8 cellular contexts compared by ENCODE assay signal in genomic region chr7:154927624-154928125, GRCh38.
DNase-seq lines count a peak whose midpoint lies in the region; FAIRE-seq and TF ChIP-seq lines count a peak whose summit lies in the region.

No MANE protein-coding gene starts in this region.

- CTCF ChIA-PET in CD8-positive, alpha-beta memory T cell (lab: Charles Lee): interaction anchor here (0.6 to 4.5 kb wide), 42 partner anchors 9 to 838 kb away, joined by 3 to 62 read pairs (median 4); partner anchors contain the start of genes INSIG1 and PAXIP1

- H3K4me3 ChIP-seq in CD8-positive, alpha-beta memory T cell (ENCODE audit: low read length): peak overlapping the region; percentile 85
- peak overlapping the region; percentile 72 to 91 for H3K4me3 ChIP-seq in mucosa of rectum (ENCODE audit: low read length in 2 of 2)

- no peaks in the 10 kb centered on the region for H3K9me3 Mint-ChIP-seq in CD8-positive, alpha-beta memory T cell

- H3K9ac ChIP-seq in mucosa of rectum (ENCODE audit: low read depth in 1 of 2, low read length in 2 of 2): peak overlapping the region; percentile 74 to 86

- H3K36me3 ChIP-seq in CD8-positive, alpha-beta memory T cell (ENCODE audit: insufficient read depth, low read length): no peaks in the 10 kb centered on the region
- H3K36me3 ChIP-seq in mucosa of rectum (ENCODE audit: control insufficient read depth in 2 of 2, insufficient read depth in 2 of 2, low read length in 2 of 2): no peaks in the 10 kb centered on the region

- H3K27me3 ChIP-seq in CD8-positive, alpha-beta memory T cell (ENCODE audit: insufficient read depth, low read length, poor library complexity, severe bottlenecking): no peaks in the 10 kb centered on the region
- H3K27me3 ChIP-seq in mucosa of rectum (ENCODE audit: control insufficient read depth in 2 of 2, insufficient read depth in 2 of 2, low read length in 2 of 2): no peaks in the 10 kb centered on the region

- DNase-seq in CD8-positive, alpha-beta memory T cell: peak; percentile 67 to 84 (median 71)
- peak; percentile 68 for DNase-seq in GM20000 (ENCODE audit: low spot score)
- DNase-seq in HT-29 (ENCODE audit: low spot score): peak; percentile 95
- DNase-seq in NOMO-1 treated with dmso at 0.1 percent for 144 hours (lab: John Stamatoyannopoulos, UW; ENCODE audit: unreplicated experiment): peak; percentile 10
- peak; percentile 64 for DNase-seq in activated CD8-positive, alpha-beta memory T cell treated with anti-CD3 and anti-CD28 coated beads, Interleukin-2, amount 50 U/mL, for 1 hour (ENCODE audit: extremely low read depth)
- peak; percentile 44 to 62 for DNase-seq in stimulated activated CD8-positive, alpha-beta memory T cell treated with anti-CD3 and anti-CD28 coated beads, Interleukin-7, amount 100 ng/mL, for 1 hour (ENCODE audit: low read depth in 2 of 2)

- no peaks in the 10 kb centered on the region for H3K9me3 ChIP-seq in CD8-positive, alpha-beta memory T cell (ENCODE audit: low read length)
- no peaks in the 10 kb centered on the region for H3K9me3 ChIP-seq in mucosa of rectum (ENCODE audit: control insufficient read depth in 2 of 2, low read length in 2 of 2)

- FAIRE-seq in endometrium (lab: Jason Lieb, UNC): peak; percentile 87

- TF ChIP-seq CTCF in GM20000 (IDR thresholded peaks at IDR 0.05; ENCODE audit: extremely low read depth, missing control alignments): peak; percentile 30

- POLR2A ChIA-PET in CD8-positive, alpha-beta memory T cell (lab: Charles Lee): interaction anchor here (0.5 to 1.8 kb wide), 8 partner anchors 16 to 1965 kb away, joined by 3 to 14 read pairs (median 4); partner anchors contain the start of genes INSIG1, LMBR1 and PAXIP1

- peaks cover 1 to 28% (median 4%) of the 10 kb centered on the region in 3 donors for H3K36me3 Mint-ChIP-seq in CD8-positive, alpha-beta memory T cell

- H3K4me1 ChIP-seq in CD8-positive, alpha-beta memory T cell (ENCODE audit: insufficient read depth, low read length): peaks cover 12% of the 10 kb centered on the region
- H3K4me1 ChIP-seq in mucosa of rectum (ENCODE audit: control insufficient read depth in 2 of 2, insufficient read depth in 2 of 2, low read length in 2 of 2): peaks cover 7 to 8% of the 10 kb centered on the region in 2 donors

- peak overlapping the region; percentile 92 for H3K27ac ChIP-seq in CD8-positive, alpha-beta memory T cell (ENCODE audit: low read depth, low read length)
- peak overlapping the region; percentile 84 to 93 for H3K27ac ChIP-seq in mucosa of rectum (ENCODE audit: low read depth in 2 of 2, low read length in 2 of 2)

- peaks cover 29 to 40% (median 38%) of the 10 kb centered on the region in 3 donors for H3K4me1 Mint-ChIP-seq in CD8-positive, alpha-beta memory T cell

- peak overlapping the region; percentile 89 to 97 (median 95) for H3K4me3 Mint-ChIP-seq in CD8-positive, alpha-beta memory T cell

- peaks cover 2 to 6% of the 10 kb centered on the region in 2 donors for H3K27me3 Mint-ChIP-seq in CD8-positive, alpha-beta memory T cell

- peak overlapping the region; percentile 86 to 99 (median 98) for H3K27ac Mint-ChIP-seq in CD8-positive, alpha-beta memory T cell

Comparison
In these comparisons a context has a peak if more than half of its experiments do, and no peak if none do; other contexts are left out.
1. Peak in every context shown above with its lines: DNase-seq, H3K4me3 ChIP-seq and H3K27ac ChIP-seq.
2. DNase-seq: peak in every context shown above with its lines; median percentile 95 in HT-29; 71 in CD8-positive, alpha-beta memory T cell; 68 in GM20000; 64 in activated CD8-positive, alpha-beta memory T cell treated with anti-CD3 and anti-CD28 coated beads, Interleukin-2, amount 50 U/mL, for 1 hour; 53 in stimulated activated CD8-positive, alpha-beta memory T cell treated with anti-CD3 and anti-CD28 coated beads, Interleukin-7, amount 100 ng/mL, for 1 hour; 10 in NOMO-1 treated with dmso at 0.1 percent for 144 hours.